In genomic region chr21:45918835-45919467, GRCh38 we compare ENCODE assay signal across 1 cellular context.
TF ChIP-seq lines count a peak whose summit lies in the region.

No MANE protein-coding gene starts in this region.

TF ChIP-seq in WTC11, 78 proteins besides CTCF, POLR2A, EP300 and RAD21 (continued from another document):
- TF ChIP-seq AFF4 (CRISPR knock-in tag; IDR thresholded peaks at IDR 0.05; ENCODE audit: borderline replicate concordance), result no peak
- no peak for TF ChIP-seq IRF2 (CRISPR knock-in tag; IDR thresholded peaks at IDR 0.05; ENCODE audit: borderline replicate concordance, low read depth)
- TF ChIP-seq RELA (CRISPR knock-in tag; IDR thresholded peaks at IDR 0.05; ENCODE audit: borderline replicate concordance), result no peak
- TF ChIP-seq USF1 (CRISPR knock-in tag; IDR thresholded peaks at IDR 0.05), result no peak
- TF ChIP-seq NR2C2 (CRISPR knock-in tag; IDR thresholded peaks at IDR 0.05), result no peak
- TF ChIP-seq MYBL2 (CRISPR knock-in tag; IDR thresholded peaks at IDR 0.05), result no peak
- TF ChIP-seq ZNF416 (CRISPR knock-in tag; IDR thresholded peaks at IDR 0.05), result no peak
- no peak for TF ChIP-seq ATF2 (CRISPR knock-in tag; IDR thresholded peaks at IDR 0.05; ENCODE audit: borderline replicate concordance, low read depth)
TF ChIP-seq in WTC11: peak in this region for 0.
